Comparison of ENCODE assay signal across 8 cellular contexts in genomic region chr9:99184427-99185327, GRCh38. TPM values are rescaled to one million over a fixed set of nuclear protein-coding genes. Genes with fewer than 3 reads are reported as not detected.
DNase-seq lines count a peak whose midpoint lies in the region; ATAC-seq and TF ChIP-seq lines count a peak whose summit lies in the region.

No MANE protein-coding gene starts in this region.

- H3K4me3 ChIP-seq in adipocyte (ENCODE audit: low read length), result peak overlapping the region; percentile 59
- H3K4me3 ChIP-seq in rectal smooth muscle tissue (ENCODE audit: low read length), result peak overlapping the region; percentile 50
- H3K4me3 ChIP-seq in aorta (ENCODE audit: low read length in 2 of 2), result no peak overlapping the region

- TF ChIP-seq CTCF in GM10266 (IDR thresholded peaks at IDR 0.05; ENCODE audit: control insufficient read depth, insufficient read depth, low read depth, missing control alignments), result peak; percentile 92

- H3K27me3 ChIP-seq in adipocyte (replicated peaks; ENCODE audit: control insufficient read depth, insufficient read depth, low read length) (peaks cover 26% of the 10 kb centered on the region), rectal smooth muscle tissue (ENCODE audit: control insufficient read depth, insufficient read depth, low read length) (no peaks in the 10 kb centered on the region), aorta (ENCODE audit: control insufficient read depth in 1 of 2, insufficient read depth in 2 of 2, low read length in 1 of 2) (no peaks in the 10 kb centered on the region)

- H3K4me1 ChIP-seq in adipocyte (ENCODE audit: control insufficient read depth, insufficient read depth, low read length) (peaks cover 14% of the 10 kb centered on the region), rectal smooth muscle tissue (ENCODE audit: control insufficient read depth, insufficient read depth, low read length) (no peaks in the 10 kb centered on the region), aorta (ENCODE audit: control insufficient read depth in 1 of 2, insufficient read depth in 2 of 2, low read length in 2 of 2) (no peaks in the 10 kb centered on the region)

- H3K9ac ChIP-seq in adipocyte (ENCODE audit: low read length), result peak overlapping the region; percentile 27
- H3K9ac ChIP-seq in rectal smooth muscle tissue (ENCODE audit: low read length), result no peak overlapping the region

- H3K9me3 ChIP-seq in adipocyte (ENCODE audit: control insufficient read depth, low read length), result no peaks in the 10 kb centered on the region
- no peaks in the 10 kb centered on the region for H3K9me3 ChIP-seq in aorta (ENCODE audit: control insufficient read depth, low read length)

- 14 to 15% methylated on average over 31 of the region's 31 CpGs for WGBS in aorta, 2 donors

- H3K27ac ChIP-seq in rectal smooth muscle tissue (ENCODE audit: low read depth, low read length) (no peak overlapping the region), aorta (ENCODE audit: low read depth in 1 of 2, low read length in 2 of 2) (no peak overlapping the region)

- H3K36me3 ChIP-seq in adipocyte (ENCODE audit: control insufficient read depth, insufficient read depth, low read length, severe bottlenecking), result no peaks in the 10 kb centered on the region
- no peaks in the 10 kb centered on the region for H3K36me3 ChIP-seq in rectal smooth muscle tissue (ENCODE audit: control insufficient read depth, insufficient read depth, low read length)
- H3K36me3 ChIP-seq in aorta (ENCODE audit: control insufficient read depth in 1 of 2, insufficient read depth in 2 of 2, low read length in 1 of 2), result no peaks in the 10 kb centered on the region

- intact Hi-C loops in left cardiac atrium (cut with DNase I), result no loop called here
- intact Hi-C loops in aorta (cut with DNase I), result loop anchor here in 1 of 2 donors (10.0 kb wide), 2 partner anchors 640 to 1120 kb away; partner anchors contain the start of gene NR4A3

- peak; percentile 68 for DNase-seq in GM10266 (ENCODE audit: extremely low spot score)
- DNase-seq in NCI-H1417 (lab: John Stamatoyannopoulos, UW), result peak; percentile 67 to 98 (median 90)
- peak; percentile 79 for DNase-seq in SW480 (ENCODE audit: low spot score)
- DNase-seq in adipocyte (ENCODE audit: low read depth), result peak; percentile 94
- peak; percentile 89 for DNase-seq in left cardiac atrium
- DNase-seq in aorta, result peak; percentile 90 to 93

- peak; percentile 63 for ATAC-seq in HG02642 (IDR thresholded peaks at IDR 0.05; ENCODE audit: poor library complexity, unreplicated experiment)
- peak; percentile 92 to 93 for ATAC-seq in left cardiac atrium
- peak; percentile 93 for ATAC-seq in aorta (ENCODE audit: low FRiP score)

RNA-seq across cellular contexts. Expression of gene ALG2, which starts 37.1 kb away (rescaled TPM):
- total RNA-seq in left cardiac atrium (10 to 100 TPM; 15.1 to 29.3 TPM), aorta (10 to 100 TPM; 22.2 to 24.1 TPM)
- polyA plus RNA-seq in aorta, result 10 to 100 TPM; 15.4 to 16.2 TPM

RNA-seq across cellular contexts. Expression of gene SEC61B, which starts 37.4 kb away (rescaled TPM):
- total RNA-seq in left cardiac atrium (10 to 100 TPM; 60.4 to 77.8 TPM), aorta (100 to 1,000 TPM in 1 of 2 donors, 10 to 100 TPM in 1; 95.0 to 111 TPM)
- polyA plus RNA-seq in aorta, result 100 to 1,000 TPM; 201 to 288 TPM

Comparison
In these comparisons a context has a peak if more than half of its experiments do, and no peak if none do; other contexts are left out.
1. H3K4me3 ChIP-seq: peak in adipocyte (single experiment) and rectal smooth muscle tissue (single experiment); none in aorta (0 of 2).
2. Peak in every context shown above with its lines, with median percentiles within 50 percentile points of each other: DNase-seq and ATAC-seq.